ENCODE assay signal across 20 cellular contexts in genomic region chr15:99296386-99296785, GRCh38. TPM values are rescaled to one million over a fixed set of nuclear protein-coding genes. Genes with fewer than 3 reads are reported as not detected.
DNase-seq lines count a peak whose midpoint lies in the region; ATAC-seq and TF ChIP-seq lines count a peak whose summit lies in the region.
"Had no signal": no experiment of that assay in that cellular context is flagged by ENCODE, and none has a peak within 500 bp of the region (broad histone marks: within the 10 kb centered on the region; RNA-seq: fewer than 3 reads in every experiment).

No MANE protein-coding gene starts in this region.

- H3K4me1 ChIP-seq in ascending aorta (peaks cover 0 to 20% of the 10 kb centered on the region in 2 donors), right lobe of liver (peaks cover 0 to 11% (median 5%) of the 10 kb centered on the region in 4 donors)
- H3K4me1 ChIP-seq: SJCRH30 had no signal

- DNase-seq in GM03348 (ENCODE audit: low spot score) (peak; percentile 26), ascending aorta (ENCODE audit: low spot score in 2 of 2) (no peak), right lobe of liver (no peak), kidney glomerular epithelial cell (lab: John Stamatoyannopoulos, UW) (no peak)
- DNase-seq in activated T-cell treated with anti-CD3 and anti-CD28 coated beads, Interleukin-2, amount 50 U/mL, for 4 hours = no peak
- DNase-seq: ACHN; Calu3; CD8-positive, alpha-beta memory T cell; DMS153; GF-D8; KBM-7; NCI-H1694; NCI-H446; NCI-H526; SJCRH30; T-cell had no signal

- H3K4me3 ChIP-seq in ascending aorta (no peak overlapping the region), right lobe of liver (no peak overlapping the region)
- H3K4me3 ChIP-seq: HAP-1, SJCRH30 had no signal

- H3K4me1 Mint-ChIP-seq in activated T-cell treated with anti-CD3 and anti-CD28 coated beads, Interleukin-2, amount 50 U/mL, for 4 hours (ENCODE audit: low read depth) = no peaks in the 10 kb centered on the region
- H3K4me1 Mint-ChIP-seq: CD8-positive, alpha-beta memory T cell; T-cell had no signal

- WGBS in right lobe of liver (ENCODE audit: insufficient coverage, low coverage, low lambda C conversion rate, missing lambda C conversion rate) = 89% methylated on average over 2 of the region's 2 CpGs

- no peak for TF ChIP-seq POLR2A in right lobe of liver (IDR thresholded peaks at IDR 0.05)

- intact Hi-C loops in ascending aorta (cut with DNase I) = loop anchor here (5.0 kb wide), 1 partner anchor 36 kb away; no protein-coding TSS in a partner anchor
- intact Hi-C loops in right lobe of liver (cut with DNase I) = no loop called here

- H3K27ac ChIP-seq in ascending aorta (peak overlapping the region; percentile 55 to 57), right lobe of liver (peak overlapping the region in 2 of 3 donors; percentile 8 to 32)
- H3K27ac ChIP-seq: C4-2B, SJCRH30 had no signal

- H3K9me3 Mint-ChIP-seq in activated T-cell treated with anti-CD3 and anti-CD28 coated beads, Interleukin-2, amount 50 U/mL, for 4 hours = no peaks in the 10 kb centered on the region

- H3K36me3 Mint-ChIP-seq in activated T-cell treated with anti-CD3 and anti-CD28 coated beads, Interleukin-2, amount 50 U/mL, for 4 hours (ENCODE audit: insufficient read depth) = peaks cover 20% of the 10 kb centered on the region

- TF ChIP-seq CTCF in ascending aorta (IDR thresholded peaks at IDR 0.05) (no peak), right lobe of liver (IDR thresholded peaks at IDR 0.05) (no peak)

- ATAC-seq in right lobe of liver (no peak), GM19397 (IDR thresholded peaks at IDR 0.05; ENCODE audit: unreplicated experiment) (no peak), HG03342 (IDR thresholded peaks at IDR 0.05; ENCODE audit: unreplicated experiment) (no peak)
- no peak for ATAC-seq in activated T-cell treated with anti-CD3 and anti-CD28 coated beads, Interleukin-2, amount 50 U/mL, for 4 hours
- ATAC-seq: T-cell had no signal

- H3K36me3 ChIP-seq in ascending aorta (no peaks in the 10 kb centered on the region), right lobe of liver (no peaks in the 10 kb centered on the region)
- H3K36me3 ChIP-seq: HAP-1, SJCRH30 had no signal

- H3K9me3 ChIP-seq in ascending aorta (no peaks in the 10 kb centered on the region), right lobe of liver (no peaks in the 10 kb centered on the region)

- no peaks in the 10 kb centered on the region for H3K27me3 ChIP-seq in ascending aorta
- H3K27me3 ChIP-seq in right lobe of liver = no peaks in the 10 kb centered on the region
- H3K27me3 ChIP-seq: SJCRH30 had no signal

- H3K4me3 Mint-ChIP-seq in activated T-cell treated with anti-CD3 and anti-CD28 coated beads, Interleukin-2, amount 50 U/mL, for 4 hours = no peak overlapping the region
- H3K4me3 Mint-ChIP-seq: CD8-positive, alpha-beta memory T cell; T-cell had no signal

- H3K27me3 Mint-ChIP-seq in activated T-cell treated with anti-CD3 and anti-CD28 coated beads, Interleukin-2, amount 50 U/mL, for 4 hours (ENCODE audit: low read depth) = no peaks in the 10 kb centered on the region
- H3K27me3 Mint-ChIP-seq: CD8-positive, alpha-beta memory T cell; T-cell had no signal

RNA-seq across cellular contexts. Expression of gene LRRC28, which starts 45.1 kb away (rescaled TPM):
- total RNA-seq in ascending aorta = 24.2 TPM
- 10 to 100 TPM; 21.8 to 70.1 (median 31.9) TPM for total RNA-seq in right lobe of liver
- total RNA-seq in activated T-cell treated with anti-CD3 and anti-CD28 coated beads, Interleukin-2, amount 50 U/mL, for 4 hours = 10 to 100 TPM in 1 of 3 donors, 1 to 10 TPM in 2; 8.6 to 11.3 (median 9.4) TPM

RNA-seq across cellular contexts. Expression of gene TTC23, which starts 47.0 kb away (rescaled TPM):
- total RNA-seq in ascending aorta = 37.3 TPM
- 10 to 100 TPM in 3 of 6 experiments, 1 to 10 TPM in 3; 6.1 to 18.4 (median 9.1) TPM for total RNA-seq in right lobe of liver
- 1 to 10 TPM; 1.1 to 3.0 (median 1.6) TPM for total RNA-seq in activated T-cell treated with anti-CD3 and anti-CD28 coated beads, Interleukin-2, amount 50 U/mL, for 4 hours
